ENCODE assay signal across 8 cellular contexts in the genomic region with DNA sequence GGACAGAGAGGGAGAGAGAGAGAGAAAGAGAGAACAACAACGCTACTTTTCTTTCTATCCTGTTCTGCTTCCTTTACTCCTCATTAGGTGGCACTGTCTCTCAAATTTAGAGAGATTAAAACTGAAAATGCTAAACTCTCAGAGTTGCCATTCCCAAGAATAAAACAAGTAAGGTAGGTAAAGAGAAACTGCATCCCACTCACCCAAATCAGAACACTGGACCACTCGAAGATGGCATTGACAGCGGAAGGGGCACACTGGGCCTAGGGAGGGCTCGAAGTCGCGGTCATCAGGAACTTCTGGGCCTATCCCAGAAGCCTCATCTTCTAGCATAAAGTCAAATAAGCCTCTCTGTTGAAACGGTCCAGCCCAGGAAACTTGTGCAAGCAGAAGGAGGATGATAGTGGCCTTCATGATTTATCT. TPM values are rescaled to one million over a fixed set of nuclear protein-coding genes. Genes with fewer than 3 reads are reported as not detected.
A peak's percentile ranks its signal among the peaks of the same experiment; 100 is the strongest.
DNase-seq lines count a peak whose midpoint lies in the region; ATAC-seq and TF ChIP-seq lines count a peak whose summit lies in the region.

No MANE protein-coding gene starts in this region.

- TF ChIP-seq CTCF in GM13977 (IDR thresholded peaks at IDR 0.05; ENCODE audit: extremely low read depth, insufficient read depth, missing control alignments) (peak; percentile 38), Peyer's patch (IDR thresholded peaks at IDR 0.05) (peak in 4 of 6 experiments; percentile 41 to 71 (median 64)), foreskin keratinocyte (conservative IDR thresholded peaks at IDR 0.05) (peak; percentile 83), retinal pigment epithelial cell (conservative IDR thresholded peaks at IDR 0.05; ENCODE audit: low read depth, low read length) (peak; percentile 65)

- H3K4me3 ChIP-seq in Peyer's patch (peak overlapping the region in 3 of 4 donors; percentile 16 to 37 (median 35)), retinal pigment epithelial cell (ENCODE audit: low read length) (no peak overlapping the region)

- H3K9me3 ChIP-seq in Peyer's patch, result no peaks in the 10 kb centered on the region

- peak; percentile 62 for ATAC-seq in foreskin keratinocyte
- ATAC-seq in GM21825 (IDR thresholded peaks at IDR 0.05; ENCODE audit: unreplicated experiment), result no peak
- no peak for ATAC-seq in GM19023 (IDR thresholded peaks at IDR 0.05; ENCODE audit: unreplicated experiment)

- H3K27ac ChIP-seq in Peyer's patch (peak overlapping the region in 3 of 4 donors; percentile 16 to 68 (median 24)), foreskin keratinocyte (peak overlapping the region; percentile 22)

- DNase-seq in GM13977 (ENCODE audit: low spot score) (no peak), Peyer's patch (peak in 1 of 3 donors; percentile 51), foreskin keratinocyte (no peak), retinal pigment epithelial cell (ENCODE audit: low read depth) (no peak), NCI-H187 treated with DMSO at 0.1 percent for 48 hours (lab: John Stamatoyannopoulos, UW) (no peak), NCI-H1048 (lab: John Stamatoyannopoulos, UW) (no peak)

- H3K27me3 ChIP-seq in Peyer's patch (no peaks in the 10 kb centered on the region), foreskin keratinocyte (no peaks in the 10 kb centered on the region)

- no peaks in the 10 kb centered on the region for H3K36me3 ChIP-seq in Peyer's patch

- H3K4me1 ChIP-seq in Peyer's patch (no peaks in the 10 kb centered on the region), foreskin keratinocyte (peaks cover 28% of the 10 kb centered on the region)

- no peak for TF ChIP-seq POLR2A in Peyer's patch (IDR thresholded peaks at IDR 0.05)

- in situ Hi-C loops in GM13977 (cut with MboI; ENCODE audit: low pct_unique_long_range_greater_than_20kb, low sequenced_read_pairs, unreplicated experiment), result loop anchor here (25.0 kb wide), 1 partner anchor 159 kb away; no protein-coding TSS in a partner anchor

RNA-seq across cellular contexts. Expression of a gene that starts 4.5 kb away (rescaled TPM):
- 100 to 1,000 TPM; 142 to 543 (median 309) TPM for total RNA-seq in Peyer's patch
- total RNA-seq in foreskin keratinocyte, result 0.18 and 0.48 TPM in 2 replicates
- 0.13 and 0.40 TPM in 2 replicates for polyA plus RNA-seq in foreskin keratinocyte

Comparison
In these comparisons a context has a peak if more than half of its experiments do, and no peak if none do; other contexts are left out.
1. RNA of a gene that starts 4.5 kb away (total RNA-seq): 142 to 543 TPM in Peyer's patch; 0.18 to 0.48 TPM in foreskin keratinocyte; every median in the first group is over 10 times any median in the second.
2. Peak in every context shown above with its lines, with median percentiles within 50 percentile points of each other: CTCF ChIP-seq.